16 cellular contexts compared by ENCODE assay signal in genomic region chr10:128116851-128117615, GRCh38. TPM values are rescaled to one million over a fixed set of nuclear protein-coding genes. Genes with fewer than 3 reads are reported as not detected.
A peak's percentile ranks its signal among the peaks of the same experiment; 100 is the strongest.
DNase-seq lines count a peak whose midpoint lies in the region; ATAC-seq, FAIRE-seq and TF ChIP-seq lines count a peak whose summit lies in the region.
"Had no signal": no experiment of that assay in that cellular context is flagged by ENCODE, and none has a peak within 500 bp of the region (broad histone marks: within the 10 kb centered on the region; RNA-seq: fewer than 3 reads in every experiment).

No MANE protein-coding gene starts in this region.

- H3K4me3 ChIP-seq in A549 (no peak overlapping the region), PC-3 (ENCODE audit: low read length) (no peak overlapping the region), epithelial cell of proximal tubule (ENCODE audit: low read depth, low read length) (no peak overlapping the region), esophagus squamous epithelium (no peak overlapping the region)

- H3K9me3 ChIP-seq in A549: no peaks in the 10 kb centered on the region
- H3K9me3 ChIP-seq in PC-3 (ENCODE audit: low read length): no peaks in the 10 kb centered on the region
- H3K9me3 ChIP-seq in esophagus squamous epithelium: no peaks in the 10 kb centered on the region

- no peaks in the 10 kb centered on the region for H3K27me3 ChIP-seq in PC-3 (ENCODE audit: low read length)
- peaks cover 0 to 6% (median 0%) of the 10 kb centered on the region in 4 donors for H3K27me3 ChIP-seq in esophagus squamous epithelium

- H4K20me1 ChIP-seq in PC-3 (ENCODE audit: low read length): peaks cover 15% of the 10 kb centered on the region

- FAIRE-seq in A549 (lab: Jason Lieb, UNC): no peak

- ATAC-seq in A549 (peak in 1 of 2 experiments; percentile 45; a peak in 1 of 6 replicates), PC-3 (no peak), GM21360 (IDR thresholded peaks at IDR 0.05; ENCODE audit: unreplicated experiment) (no peak)
- ATAC-seq: T-helper 17 cell had no signal

- no peaks in the 10 kb centered on the region for H3K9me2 ChIP-seq in PC-3 (replicated peaks; ENCODE audit: low read length)

- BruUV-seq in PC-3 (replicated peaks; lab: Mats Ljungman, UMichigan): no TSS peak

- CTCF ChIA-PET in A549 (lab: Yijun Ruan, JAX): interaction anchor here (0.9 to 2.6 kb wide), 6 partner anchors 8 to 47 kb away, joined by 3 to 8 read pairs (median 4); no protein-coding TSS in a partner anchor
- CTCF ChIA-PET in PC-3 (lab: Charles Lee): no interaction called here

- TF ChIP-seq EP300 in A549 (IDR thresholded peaks at IDR 0.05): no peak

- TF ChIP-seq POLR2A in A549 (IDR thresholded peaks at IDR 0.05; ENCODE audit: low read length) (no peak), esophagus squamous epithelium (IDR thresholded peaks at IDR 0.05) (no peak)

- H3K36me3 ChIP-seq in PC-3 (ENCODE audit: low read depth, low read length) (peaks cover 79% of the 10 kb centered on the region), esophagus squamous epithelium (peaks cover 0 to 21% (median 0%) of the 10 kb centered on the region in 3 donors)

- DNase-seq in A549 (ENCODE audit: low read depth in 1 of 2, low spot score in 1 of 2): peak in 1 of 2 experiments; percentile 18
- DNase-seq in PC-3: no peak
- DNase-seq in epithelial cell of proximal tubule (ENCODE audit: low read depth): no peak
- no peak for DNase-seq in cortex of kidney (lab: John Stamatoyannopoulos, UW)
- no peak for DNase-seq in cerebellum (ENCODE audit: low spot score)
- no peak for DNase-seq in esophagus squamous epithelium (lab: John Stamatoyannopoulos, UW)
- DNase-seq: dermis blood vessel endothelial cell, foreskin fibroblast, immature natural killer cell, NCI-H2029, NCI-H526, occipital lobe, T-helper 17 cell had no signal

- WGBS in A549 (ENCODE audit: missing lambda C conversion rate): 81% methylated on average over 13 of the region's 13 CpGs
- WGBS in esophagus squamous epithelium, 2 donors: 86 to 88% methylated on average over 13 of the region's 13 CpGs

- no peak overlapping the region for H2AFZ ChIP-seq in PC-3 (ENCODE audit: low read length)

- H3K4me2 ChIP-seq in A549 (no peak overlapping the region), PC-3 (ENCODE audit: low read length) (no peak overlapping the region)

- H3K4me1 ChIP-seq in A549 (no peaks in the 10 kb centered on the region), PC-3 (ENCODE audit: insufficient read depth, low read length) (no peaks in the 10 kb centered on the region), esophagus squamous epithelium (no peaks in the 10 kb centered on the region)

- intact Hi-C loops in PC-3 (cut with micrococcal nuclease): no loop called here
- intact Hi-C loops in esophagus squamous epithelium (cut with DNase I): no loop called here

- POLR2A ChIA-PET in A549 (lab: Yijun Ruan, JAX): no interaction called here
- POLR2A ChIA-PET in PC-3 (lab: Charles Lee; ENCODE audit: unreplicated experiment): no interaction called here

- H3K9ac ChIP-seq in PC-3 (ENCODE audit: low read length): no peak overlapping the region

- H3K79me2 ChIP-seq in PC-3 (ENCODE audit: low read length): peaks cover 58% of the 10 kb centered on the region

- TF ChIP-seq CTCF in A549 (IDR thresholded peaks at IDR 0.05) (peak; percentile 29), GM12872 (IDR thresholded peaks at IDR 0.05; ENCODE audit: insufficient read depth, low read depth, low read length) (peak; percentile 23; the same call in 2 of the 3 replicates), PC-3 (conservative IDR thresholded peaks at IDR 0.05; ENCODE audit: low read depth, low read length) (peak; percentile 37; the same call in 1 of the 2 replicates), epithelial cell of proximal tubule (conservative IDR thresholded peaks at IDR 0.05; ENCODE audit: low read depth, low read length) (peak; percentile 35), esophagus squamous epithelium (IDR thresholded peaks at IDR 0.05) (no peak)

- H3F3A ChIP-seq in PC-3 (ENCODE audit: low read length, unreplicated experiment): no peaks in the 10 kb centered on the region

- H3K27ac ChIP-seq in A549 (no peak overlapping the region), PC-3 (ENCODE audit: low read length) (no peak overlapping the region), esophagus squamous epithelium (no peak overlapping the region)
- H3K27ac ChIP-seq: HL-60 had no signal

- TF ChIP-seq RAD21 in A549 (conservative IDR thresholded peaks at IDR 0.05 in 1 of 2, IDR thresholded peaks at IDR 0.05 in 1 of 2): no peak

TF ChIP-seq in A549, 52 proteins besides CTCF, POLR2A, EP300 and RAD21:
- TF ChIP-seq POLR2AphosphoS2 (conservative IDR thresholded peaks at IDR 0.05; ENCODE audit: low read length) (no peak), TP53 (CRISPR knock-in tag; IDR thresholded peaks at IDR 0.05) (no peak), MAFK (IDR thresholded peaks at IDR 0.05; ENCODE audit: partially characterized antibody) (peak; percentile 75)
TF ChIP-seq in A549: peak in this region for 1.

RNA-seq across cellular contexts. Expression of gene MKI67, which starts 9.2 kb away (rescaled TPM):
- 48.7 and 51.7 TPM in 2 replicates for polyA plus RNA-seq in A549 (2011; rRNA removed)
- 14.5 and 16.0 TPM in 2 replicates for polyA plus RNA-seq in A549 (2012; cell fraction: cytosol; rRNA removed)
- 25.5 and 38.1 TPM in 2 replicates for polyA plus RNA-seq in A549 (2012; cell fraction: nucleus; rRNA removed)
- polyA plus RNA-seq in A549 (2017; fragmentation: RNase III; extraction: RNeasy Plus Mini Kit Qiagen cat#74134 plus additional on column Dnase treatment): 31.1 to 42.2 TPM (median 33.8 TPM) in 3 replicates
- 53.7 and 59.5 TPM in 2 replicates for polyA minus RNA-seq in A549 (2011; rRNA and poly(A)+ RNA removed)
- total RNA-seq in PC-3 (2014; rRNA removed): 66.0 and 84.9 TPM in 2 replicates
- 40.6 and 44.9 TPM in 2 replicates for total RNA-seq in epithelial cell of proximal tubule
- total RNA-seq in cerebellum: 13.6 TPM
- total RNA-seq in esophagus squamous epithelium: 10 to 100 TPM; 14.3 to 50.8 (median 26.1) TPM

Comparison
In these comparisons a context has a peak if more than half of its experiments do, and no peak if none do; other contexts are left out.
1. CTCF ChIP-seq: peak in A549 (single experiment), GM12872 (single experiment), PC-3 (single experiment) and epithelial cell of proximal tubule (single experiment); none in esophagus squamous epithelium (0 of 6).